In genomic region chr13:112684444-112684843, GRCh38 we compare ENCODE assay signal across 24 cellular contexts.
"Had no signal": no experiment of that assay in that cellular context is flagged by ENCODE, and none has a peak within 500 bp of the region (broad histone marks: within the 10 kb centered on the region; RNA-seq: fewer than 3 reads in every experiment).

No MANE protein-coding gene starts in this region.

- DNase-seq: cortex of kidney; effector CD8-positive, alpha-beta T cell; heart left ventricle; hypothalamus; mesenchymal stem cell; naive B cell; nephron progenitor cell; psoas muscle; retina; spleen; stimulated activated CD4-positive, alpha-beta T cell treated with anti-CD3 and anti-CD28 coated beads, Interleukin-15, amount 100 ng/mL, for 24 hours; stimulated activated CD4-positive, alpha-beta T cell treated with anti-CD3 and anti-CD28 coated beads, Interleukin-1b, Interleukin-23, amount 100 ng/mL, for 48 hours; stimulated activated CD4-positive, alpha-beta T cell treated with anti-CD3 and anti-CD28 coated beads, Interleukin-4, amount 100 ng/mL, for 24 hours had no signal

- H3K9me3 ChIP-seq: heart left ventricle, psoas muscle, spleen, tibial artery had no signal

- H3K9me3 Mint-ChIP-seq: naive B cell; nephron progenitor cell; stimulated activated memory B cell treated with anti-CD40 and anti-IgM and Interleukin-4, amounts not matched to agents 10 μg/mL and 1 μg/mL and 100 μg/mL, for 72 hours; stimulated activated naive CD8-positive, alpha-beta T cell treated with anti-CD3 and anti-CD28 coated beads, Interleukin-15, Interleukin-2, amounts not matched to agents 100 ng/mL and 50 ng/mL, for 24 hours had no signal

- H3K4me3 Mint-ChIP-seq: nephron progenitor cell; stimulated activated memory B cell treated with anti-CD40 and anti-IgM and Interleukin-4, amounts not matched to agents 10 μg/mL and 1 μg/mL and 100 μg/mL, for 72 hours; stimulated activated naive CD8-positive, alpha-beta T cell treated with anti-CD3 and anti-CD28 coated beads, Interleukin-15, Interleukin-2, amounts not matched to agents 100 ng/mL and 50 ng/mL, for 24 hours had no signal

- FAIRE-seq: endometrium, frontal cortex, islet of Langerhans, urothelium cell line had no signal

- H3K4me1 ChIP-seq: psoas muscle, tibial artery had no signal

- H3K27me3 Mint-ChIP-seq: naive B cell; stimulated activated memory B cell treated with anti-CD40 and anti-IgM and Interleukin-4, amounts not matched to agents 10 μg/mL and 1 μg/mL and 100 μg/mL, for 72 hours; stimulated activated naive CD8-positive, alpha-beta T cell treated with anti-CD3 and anti-CD28 coated beads, Interleukin-15, Interleukin-2, amounts not matched to agents 100 ng/mL and 50 ng/mL, for 24 hours had no signal

- H3K27ac Mint-ChIP-seq: naive B cell; nephron progenitor cell; stimulated activated memory B cell treated with anti-CD40 and anti-IgM and Interleukin-4, amounts not matched to agents 10 μg/mL and 1 μg/mL and 100 μg/mL, for 72 hours; stimulated activated naive CD8-positive, alpha-beta T cell treated with anti-CD3 and anti-CD28 coated beads, Interleukin-15, Interleukin-2, amounts not matched to agents 100 ng/mL and 50 ng/mL, for 24 hours had no signal

- H3K36me3 Mint-ChIP-seq: naive B cell; stimulated activated memory B cell treated with anti-CD40 and anti-IgM and Interleukin-4, amounts not matched to agents 10 μg/mL and 1 μg/mL and 100 μg/mL, for 72 hours had no signal

- H3K4me3 ChIP-seq: dorsolateral prefrontal cortex, heart left ventricle, lung, psoas muscle, spleen, tibial artery had no signal

- H3K27ac ChIP-seq: dorsolateral prefrontal cortex, heart left ventricle, psoas muscle, spleen, tibial artery had no signal

- ATAC-seq: esophagus mucosa; heart left ventricle; psoas muscle; sciatic nerve; stimulated activated memory B cell treated with anti-CD40 and anti-IgM and Interleukin-4, amounts not matched to agents 10 μg/mL and 1 μg/mL and 100 μg/mL, for 72 hours had no signal

- H3K36me3 ChIP-seq: heart left ventricle, spleen, tibial artery had no signal

- H3K27me3 ChIP-seq: dorsolateral prefrontal cortex, heart left ventricle, spleen, tibial artery had no signal
